Comparison of ENCODE assay signal across 13 cellular contexts in genomic region chr6:49541210-49541724, GRCh38. TPM values are rescaled to one million over a fixed set of nuclear protein-coding genes. Genes with fewer than 3 reads are reported as not detected.
A peak's percentile ranks its signal among the peaks of the same experiment; 100 is the strongest.
DNase-seq lines count a peak whose midpoint lies in the region; ATAC-seq, FAIRE-seq and TF ChIP-seq lines count a peak whose summit lies in the region.
"Had no signal": no experiment of that assay in that cellular context is flagged by ENCODE, and none has a peak within 500 bp of the region (broad histone marks: within the 10 kb centered on the region; RNA-seq: fewer than 3 reads in every experiment).

No MANE protein-coding gene starts in this region.

- DNase-seq in H4 (ENCODE audit: low spot score): peak; percentile 96
- DNase-seq in NCI-H69 (lab: John Stamatoyannopoulos, UW): peak; percentile 82
- no peak for DNase-seq in H1 (ENCODE audit: low read depth in 1 of 2, low spot score in 2 of 2)
- peak; percentile 41 to 89 for DNase-seq in trophoblast cell
- DNase-seq in tibial nerve (ENCODE audit: low spot score in 2 of 2): no peak
- no peak for DNase-seq in CD1c-positive myeloid dendritic cell (ENCODE audit: extremely low spot score)
- DNase-seq: activated CD8-positive, alpha-beta memory T cell treated with anti-CD3 and anti-CD28 coated beads, Interleukin-2, amount 50 U/mL, for 4 hours; cerebellar nuclear complex; islet precursor cell; stimulated activated naive CD4-positive, alpha-beta T cell treated with Interleukin-2 at 50 U/mL for 16 hours had no signal

- TF ChIP-seq CTCF in H1 (IDR thresholded peaks at IDR 0.05; ENCODE audit: control extremely low read depth in 1 of 3, insufficient read depth in 1 of 3, low read depth in 1 of 3, low read length in 3 of 3): no peak
- no peak for TF ChIP-seq CTCF in tibial nerve (IDR thresholded peaks at IDR 0.05)

- H3K9me3 ChIP-seq in H1 (ENCODE audit: insufficient read depth in 2 of 2, low read depth in 1 of 2, low read length in 1 of 2) (no peaks in the 10 kb centered on the region), trophoblast cell (ENCODE audit: insufficient read depth, low read depth, low read length) (no peaks in the 10 kb centered on the region), tibial nerve (no peaks in the 10 kb centered on the region)

- CTCF ChIA-PET in H1 (lab: Charles Lee; ENCODE audit: partially characterized antibody): interaction anchor here (0.9 to 3.3 kb wide), 3 partner anchors 10 to 78 kb away, joined by 3 to 22 read pairs (median 7); no protein-coding TSS in a partner anchor

- H3K14ac ChIP-seq in H1 (ENCODE audit: insufficient read length): no peak overlapping the region
- H3K14ac ChIP-seq in trophoblast cell (ENCODE audit: low read length): no peak overlapping the region

- H3K36me3 ChIP-seq in H1 (ENCODE audit: control insufficient read depth in 2 of 4, insufficient read depth in 4 of 4, low read length in 3 of 4) (no peaks in the 10 kb centered on the region), trophoblast cell (ENCODE audit: control insufficient read depth in 1 of 2, insufficient read depth in 2 of 2, low read length in 2 of 2) (no peaks in the 10 kb centered on the region), tibial nerve (no peaks in the 10 kb centered on the region)

- peak overlapping the region; percentile 14; the same call in 1 of the 2 replicates for H2AFZ ChIP-seq in H1 (ENCODE audit: low read length)
- H2AFZ ChIP-seq in trophoblast cell (ENCODE audit: insufficient read depth, low read length, poor library complexity): no peak overlapping the region

- H3K27me3 ChIP-seq in H1 (replicated peaks in 1 of 4; ENCODE audit: control insufficient read depth in 3 of 4, extremely low read depth in 1 of 4, insufficient read depth in 3 of 4, low read length in 3 of 4) (no peaks in the 10 kb centered on the region), trophoblast cell (ENCODE audit: insufficient read depth, low read length) (no peaks in the 10 kb centered on the region), tibial nerve (no peaks in the 10 kb centered on the region)

- no peak overlapping the region for H3K56ac ChIP-seq in H1 (replicated peaks; ENCODE audit: insufficient read length, low read depth, low read length)

- no peak for TF ChIP-seq EP300 in H1 (IDR thresholded peaks at IDR 0.05; ENCODE audit: borderline replicate concordance in 1 of 2, low read depth in 2 of 2, low read length in 2 of 2)
- TF ChIP-seq EP300 in tibial nerve (IDR thresholded peaks at IDR 0.05): no peak

- no peak overlapping the region for H3K4ac ChIP-seq in H1 (replicated peaks; ENCODE audit: insufficient read length, low read depth, low read length)
- H3K4ac ChIP-seq in trophoblast cell (ENCODE audit: low read depth, low read length): no peak overlapping the region

- ATAC-seq in activated CD4-positive, CD25-positive, alpha-beta regulatory T cell treated with anti-CD3 and anti-CD28 coated beads, Interleukin-2, amount 50 U/mL, for 24 hours: no peak
- ATAC-seq in GM21576 (IDR thresholded peaks at IDR 0.05; ENCODE audit: unreplicated experiment): no peak
- ATAC-seq: sciatic nerve had no signal

- no peaks in the 10 kb centered on the region for H3K23me2 ChIP-seq in H1 (ENCODE audit: low read depth, low read length)

- H3K79me2 ChIP-seq in H1 (ENCODE audit: control insufficient read depth in 1 of 2, insufficient read depth in 2 of 2, low read length in 2 of 2): no peaks in the 10 kb centered on the region
- H3K79me2 ChIP-seq in trophoblast cell (ENCODE audit: control insufficient read depth, insufficient read depth, low read length, poor library complexity): no peaks in the 10 kb centered on the region

- POLR2A ChIA-PET in H1 (lab: Charles Lee; ENCODE audit: partially characterized antibody): interaction anchor here (0.6 to 2.0 kb wide), 2 partner anchors 9 to 13 kb away, joined by 3 to 8 read pairs; partner anchors contain the start of gene C6orf141

- no peak overlapping the region for H4K8ac ChIP-seq in H1 (ENCODE audit: extremely low read depth, insufficient read depth, low read length)
- no peak overlapping the region for H4K8ac ChIP-seq in trophoblast cell (ENCODE audit: low read depth, low read length)

- no peak overlapping the region for H3K4me2 ChIP-seq in H1 (ENCODE audit: insufficient read depth in 1 of 2, low read depth in 2 of 2, low read length in 2 of 2)
- no peak overlapping the region for H3K4me2 ChIP-seq in trophoblast cell (ENCODE audit: low read length)

- H3K79me1 ChIP-seq in H1 (ENCODE audit: low read depth, low read length) (no peaks in the 10 kb centered on the region), trophoblast cell (ENCODE audit: low read length) (no peaks in the 10 kb centered on the region)

- H2BK20ac ChIP-seq in H1 (ENCODE audit: low read length): no peak overlapping the region

- H2BK5ac ChIP-seq in H1 (ENCODE audit: low read depth, low read length): no peak overlapping the region
- H2BK5ac ChIP-seq in trophoblast cell (ENCODE audit: low read depth, low read length, poor library complexity): no peak overlapping the region

- H3K23ac ChIP-seq in H1 (ENCODE audit: insufficient read length): no peak overlapping the region
- H3K23ac ChIP-seq in trophoblast cell (ENCODE audit: low read length): no peak overlapping the region

- FAIRE-seq in H1 (lab: Jason Lieb, UNC): no peak

- no peak overlapping the region for H2BK12ac ChIP-seq in H1 (ENCODE audit: low read depth, low read length)
- no peak overlapping the region for H2BK12ac ChIP-seq in trophoblast cell (ENCODE audit: low read length)

- H3K4me1 ChIP-seq in H1 (replicated peaks in 1 of 4; ENCODE audit: control insufficient read depth in 3 of 4, insufficient read depth in 4 of 4, low read length in 3 of 4) (no peaks in the 10 kb centered on the region), trophoblast cell (ENCODE audit: control insufficient read depth in 1 of 2, insufficient read depth in 2 of 2, low read length in 2 of 2) (no peaks in the 10 kb centered on the region), tibial nerve (no peaks in the 10 kb centered on the region)

- H2AK5ac ChIP-seq in H1 (ENCODE audit: low read depth, low read length) (no peak overlapping the region), trophoblast cell (ENCODE audit: low read length) (no peak overlapping the region)

- no peak for TF ChIP-seq RAD21 in H1 (IDR thresholded peaks at IDR 0.05 in 1 of 2, conservative IDR thresholded peaks at IDR 0.05 in 1 of 2; ENCODE audit: low read depth in 2 of 2, low read length in 2 of 2)

- 92% methylated on average over 1 of the region's 1 CpG; no CpG with 5 or more reads in 1 of the 2 experiments for WGBS in H1 (ENCODE audit: extremely low coverage in 1 of 2, insufficient coverage in 1 of 2, insufficient read length in 1 of 2, insufficient replicate concordance in 2 of 2, low coverage in 1 of 2, low lambda C conversion rate in 2 of 2, missing lambda C conversion rate in 1 of 2), 2 experiments
- WGBS in trophoblast cell (ENCODE audit: extremely low coverage, insufficient coverage, insufficient read length): no CpG with 5 or more reads among the region's 1 CpG
- 27 to 31% methylated on average over 1 of the region's 1 CpG for WGBS in tibial nerve, 2 donors

- H2BK120ac ChIP-seq in H1 (replicated peaks; ENCODE audit: low read depth, low read length) (no peak overlapping the region), trophoblast cell (ENCODE audit: insufficient read depth, low read length, poor library complexity) (no peak overlapping the region)

- no peak overlapping the region for H3K9ac ChIP-seq in H1 (replicated peaks in 1 of 4; ENCODE audit: extremely low read depth in 1 of 4, low read depth in 3 of 4, low read length in 3 of 4)
- H3K9ac ChIP-seq in trophoblast cell (ENCODE audit: low read length): no peak overlapping the region

- TF ChIP-seq POLR2A in H1 (IDR thresholded peaks at IDR 0.05; ENCODE audit: control extremely low read depth in 1 of 2, low read depth in 2 of 2, low read length in 2 of 2) (no peak), tibial nerve (IDR thresholded peaks at IDR 0.05) (no peak)

- H3K27ac ChIP-seq in H1 (ENCODE audit: low read depth, low read length) (no peak overlapping the region), trophoblast cell (ENCODE audit: low read depth, low read length) (no peak overlapping the region), tibial nerve (no peak overlapping the region)

- H4K5ac ChIP-seq in H1 (ENCODE audit: insufficient read length, low read depth, low read length): no peak overlapping the region

- H3K18ac ChIP-seq in H1 (ENCODE audit: extremely low read depth, low read length) (no peak overlapping the region), trophoblast cell (ENCODE audit: low read length) (no peak overlapping the region)

- H4K91ac ChIP-seq in H1 (replicated peaks; ENCODE audit: insufficient read length, low read length) (no peak overlapping the region), trophoblast cell (ENCODE audit: low read depth, low read length) (no peak overlapping the region)

- no peak overlapping the region for H2BK15ac ChIP-seq in H1 (ENCODE audit: low read length)

- H3K4me3 ChIP-seq in H1 (ENCODE audit: extremely low read depth in 1 of 4, insufficient read depth in 2 of 4, low read depth in 3 of 4, low read length in 4 of 4): no peak overlapping the region
- H3K4me3 ChIP-seq in trophoblast cell (ENCODE audit: low read depth, low read length): no peak overlapping the region
- H3K4me3 ChIP-seq in tibial nerve: no peak overlapping the region

- H4K12ac ChIP-seq in trophoblast cell (ENCODE audit: low read depth, low read length): no peak overlapping the region

- H4K20me1 ChIP-seq in H1 (replicated peaks in 1 of 2; ENCODE audit: control insufficient read depth in 1 of 2, insufficient read depth in 2 of 2, low read length in 2 of 2): no peaks in the 10 kb centered on the region

RNA-seq across cellular contexts. Expression of gene C6orf141, which starts 9.2 kb away (rescaled TPM):
- total RNA-seq in H4 (2014; rRNA removed; shearing (Covaris generic)): 2.6 and 2.9 TPM in 2 replicates
- total RNA-seq in H1 (2021; fragmentation: NEBNext Ultra II Directional; extraction: Animal tissue kit (Norgen Biotek cat#: 25700)): 16.1 and 17.6 TPM in 2 replicates
- 5.9 and 7.6 TPM in 2 replicates for polyA plus RNA-seq in H1 (2011; rRNA removed)
- polyA plus RNA-seq in H1 (2011; cell fraction: cytosol; rRNA removed): 13.9 TPM
- polyA plus RNA-seq in H1 (2011; cell fraction: nucleus; rRNA removed): 15.6 TPM
- polyA plus RNA-seq in H1 (2012, experiment 1 of 2): 12.8 to 18.3 TPM (median 14.3 TPM) in 4 replicates
- polyA plus RNA-seq in H1 (2012, experiment 2 of 2): 2.3 TPM
- polyA plus RNA-seq in H1 (2013, experiment 1 of 2): 10.2 TPM
- 8.4 TPM for polyA plus RNA-seq in H1 (2013, experiment 2 of 2)
- 8.1 and 8.4 TPM in 2 replicates for polyA minus RNA-seq in H1 (2011; rRNA and poly(A)+ RNA removed)
- 10.7 TPM for polyA minus RNA-seq in H1 (2011; cell fraction: cytosol; rRNA and poly(A)+ RNA removed)
- 24.7 TPM for polyA minus RNA-seq in H1 (2011; cell fraction: nucleus; rRNA and poly(A)+ RNA removed)
- polyA plus RNA-seq in trophoblast cell (2013): 2.7 and 2.9 TPM in 2 replicates
- total RNA-seq in tibial nerve: 1 to 10 TPM in 3 of 4 donors, under 1 TPM in 1; 0.90 to 5.9 (median 4.5) TPM

RNA-seq across cellular contexts. Expression of gene GLYATL3, which starts 41.5 kb away (rescaled TPM):
- not detected in 2 replicates for total RNA-seq in H4 (2014; rRNA removed; shearing (Covaris generic))
- not detected in 2 replicates for total RNA-seq in H1 (2021; fragmentation: NEBNext Ultra II Directional; extraction: Animal tissue kit (Norgen Biotek cat#: 25700))
- polyA plus RNA-seq in H1 (2011; rRNA removed): not detected in 2 replicates
- polyA plus RNA-seq in H1 (2011; cell fraction: cytosol; rRNA removed): not detected
- polyA plus RNA-seq in H1 (2011; cell fraction: nucleus; rRNA removed): not detected
- polyA plus RNA-seq in H1 (2012, experiment 1 of 2): not detected in 4 replicates
- not detected for polyA plus RNA-seq in H1 (2012, experiment 2 of 2)
- not detected for polyA plus RNA-seq in H1 (2013, experiment 1 of 2)
- polyA plus RNA-seq in H1 (2013, experiment 2 of 2): not detected
- polyA minus RNA-seq in H1 (2011; rRNA and poly(A)+ RNA removed): not detected in 2 replicates
- polyA minus RNA-seq in H1 (2011; cell fraction: cytosol; rRNA and poly(A)+ RNA removed): not detected
- not detected for polyA minus RNA-seq in H1 (2011; cell fraction: nucleus; rRNA and poly(A)+ RNA removed)
- not detected in 2 replicates for polyA plus RNA-seq in trophoblast cell (2013)
- total RNA-seq in tibial nerve: not detected
- total RNA-seq: sciatic nerve had no signal

Comparison
In these comparisons a context has a peak if more than half of its experiments do, and no peak if none do; other contexts are left out.
1. DNase-seq: peak in H4 (single experiment), NCI-H69 (single experiment) and trophoblast cell (2 of 2); none in H1 (0 of 2), tibial nerve (0 of 2) and CD1c-positive myeloid dendritic cell (single experiment).